In the genomic region with DNA sequence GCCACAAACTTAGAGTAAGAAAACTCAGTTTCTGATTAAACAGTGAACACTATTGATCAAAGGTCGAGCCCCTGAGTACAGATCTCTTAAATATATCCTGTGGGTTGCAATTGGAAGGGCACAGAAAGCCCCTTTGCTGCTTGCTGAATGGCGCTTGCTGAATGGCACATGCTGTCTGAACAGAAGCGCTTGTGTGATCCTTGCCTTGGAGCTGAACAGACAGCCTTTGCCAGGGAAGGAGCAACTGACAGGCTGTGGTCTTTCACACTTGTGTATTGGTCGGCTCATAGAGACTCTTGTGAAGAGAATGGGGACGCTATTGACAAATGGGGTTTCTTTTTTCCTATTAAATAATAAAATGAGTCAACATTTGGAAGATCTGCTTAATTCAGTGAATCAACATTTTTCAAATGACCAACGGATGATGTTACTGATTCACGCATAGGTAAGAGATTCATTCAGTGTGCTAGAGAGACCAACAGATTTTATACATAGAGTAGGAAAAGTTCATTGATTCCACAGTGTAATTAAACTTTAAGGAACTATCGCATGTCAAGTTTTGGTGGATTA, we compare ENCODE assay signal across 2 cellular contexts.
TF ChIP-seq lines count a peak whose summit lies in the region.

No MANE protein-coding gene starts in this region.

TF ChIP-seq in WTC11, 78 proteins besides CTCF, POLR2A, EP300 and RAD21:
- TF ChIP-seq FOXK1 (CRISPR knock-in tag; IDR thresholded peaks at IDR 0.05) (no peak), ZNF121 (CRISPR knock-in tag; IDR thresholded peaks at IDR 0.05) (0 out of 2 replicates have a peak, but pooled peaks have one; percentile 11)

TF ChIP-seq in SK-N-SH, 30 proteins besides CTCF, POLR2A, EP300 and RAD21:
- TF ChIP-seq SMC3 (IDR thresholded peaks at IDR 0.05; ENCODE audit: low read depth, low read length) (no peak), TCF12 (IDR thresholded peaks at IDR 0.05) (no peak), NRF1 (IDR thresholded peaks at IDR 0.05; ENCODE audit: low read depth, low read length) (no peak), FOXM1 (IDR thresholded peaks at IDR 0.05; ENCODE audit: low read depth) (no peak), ELF1 (IDR thresholded peaks at IDR 0.05) (no peak), FOSL2 (IDR thresholded peaks at IDR 0.05; ENCODE audit: borderline replicate concordance, low read depth) (no peak), GATA2 (CRISPR knock-in tag; IDR thresholded peaks at IDR 0.05) (no peak), GABPA (IDR thresholded peaks at IDR 0.05; ENCODE audit: low read depth) (no peak), TAF1 (IDR thresholded peaks at IDR 0.05; ENCODE audit: borderline replicate concordance, low read depth, low read length) (no peak), JUND (IDR thresholded peaks at IDR 0.05) (no peak), POLR2AphosphoS5 (IDR thresholded peaks at IDR 0.05; ENCODE audit: low read depth, low read length) (no peak), YY1 (IDR thresholded peaks at IDR 0.05; ENCODE audit: low read depth) (no peak), CHD2 (IDR thresholded peaks at IDR 0.05; ENCODE audit: low read length, partially characterized antibody) (no peak), EZH2phosphoT487 (IDR thresholded peaks at IDR 0.05; ENCODE audit: borderline replicate concordance, low read depth) (no peak), TEAD4 (IDR thresholded peaks at IDR 0.05; ENCODE audit: borderline replicate concordance, insufficient read depth) (no peak), MEF2A (IDR thresholded peaks at IDR 0.05; ENCODE audit: borderline replicate concordance, low read depth) (no peak), RFX5 (IDR thresholded peaks at IDR 0.05; ENCODE audit: low read length) (no peak)
- TF ChIP-seq, protein P1, sequence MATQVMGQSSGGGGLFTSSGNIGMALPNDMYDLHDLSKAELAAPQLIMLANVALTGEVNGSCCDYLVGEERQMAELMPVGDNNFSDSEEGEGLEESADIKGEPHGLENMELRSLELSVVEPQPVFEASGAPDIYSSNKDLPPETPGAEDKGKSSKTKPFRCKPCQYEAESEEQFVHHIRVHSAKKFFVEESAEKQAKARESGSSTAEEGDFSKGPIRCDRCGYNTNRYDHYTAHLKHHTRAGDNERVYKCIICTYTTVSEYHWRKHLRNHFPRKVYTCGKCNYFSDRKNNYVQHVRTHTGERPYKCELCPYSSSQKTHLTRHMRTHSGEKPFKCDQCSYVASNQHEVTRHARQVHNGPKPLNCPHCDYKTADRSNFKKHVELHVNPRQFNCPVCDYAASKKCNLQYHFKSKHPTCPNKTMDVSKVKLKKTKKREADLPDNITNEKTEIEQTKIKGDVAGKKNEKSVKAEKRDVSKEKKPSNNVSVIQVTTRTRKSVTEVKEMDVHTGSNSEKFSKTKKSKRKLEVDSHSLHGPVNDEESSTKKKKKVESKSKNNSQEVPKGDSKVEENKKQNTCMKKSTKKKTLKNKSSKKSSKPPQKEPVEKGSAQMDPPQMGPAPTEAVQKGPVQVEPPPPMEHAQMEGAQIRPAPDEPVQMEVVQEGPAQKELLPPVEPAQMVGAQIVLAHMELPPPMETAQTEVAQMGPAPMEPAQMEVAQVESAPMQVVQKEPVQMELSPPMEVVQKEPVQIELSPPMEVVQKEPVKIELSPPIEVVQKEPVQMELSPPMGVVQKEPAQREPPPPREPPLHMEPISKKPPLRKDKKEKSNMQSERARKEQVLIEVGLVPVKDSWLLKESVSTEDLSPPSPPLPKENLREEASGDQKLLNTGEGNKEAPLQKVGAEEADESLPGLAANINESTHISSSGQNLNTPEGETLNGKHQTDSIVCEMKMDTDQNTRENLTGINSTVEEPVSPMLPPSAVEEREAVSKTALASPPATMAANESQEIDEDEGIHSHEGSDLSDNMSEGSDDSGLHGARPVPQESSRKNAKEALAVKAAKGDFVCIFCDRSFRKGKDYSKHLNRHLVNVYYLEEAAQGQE (IDR thresholded peaks at IDR 0.05; ENCODE audit: low read depth, low read length), result no peak
- TF ChIP-seq, protein P2, sequence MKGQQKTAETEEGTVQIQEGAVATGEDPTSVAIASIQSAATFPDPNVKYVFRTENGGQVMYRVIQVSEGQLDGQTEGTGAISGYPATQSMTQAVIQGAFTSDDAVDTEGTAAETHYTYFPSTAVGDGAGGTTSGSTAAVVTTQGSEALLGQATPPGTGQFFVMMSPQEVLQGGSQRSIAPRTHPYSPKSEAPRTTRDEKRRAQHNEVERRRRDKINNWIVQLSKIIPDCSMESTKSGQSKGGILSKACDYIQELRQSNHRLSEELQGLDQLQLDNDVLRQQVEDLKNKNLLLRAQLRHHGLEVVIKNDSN (IDR thresholded peaks at IDR 0.05; ENCODE audit: borderline replicate concordance, low read depth), result no peak
- TF ChIP-seq, protein P3, sequence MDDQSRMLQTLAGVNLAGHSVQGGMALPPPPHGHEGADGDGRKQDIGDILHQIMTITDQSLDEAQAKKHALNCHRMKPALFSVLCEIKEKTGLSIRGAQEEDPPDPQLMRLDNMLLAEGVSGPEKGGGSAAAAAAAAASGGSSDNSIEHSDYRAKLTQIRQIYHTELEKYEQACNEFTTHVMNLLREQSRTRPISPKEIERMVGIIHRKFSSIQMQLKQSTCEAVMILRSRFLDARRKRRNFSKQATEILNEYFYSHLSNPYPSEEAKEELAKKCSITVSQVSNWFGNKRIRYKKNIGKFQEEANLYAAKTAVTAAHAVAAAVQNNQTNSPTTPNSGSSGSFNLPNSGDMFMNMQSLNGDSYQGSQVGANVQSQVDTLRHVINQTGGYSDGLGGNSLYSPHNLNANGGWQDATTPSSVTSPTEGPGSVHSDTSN (IDR thresholded peaks at IDR 0.05), result no peak
